Comparison of ENCODE assay signal across 16 cellular contexts in the genomic region with DNA sequence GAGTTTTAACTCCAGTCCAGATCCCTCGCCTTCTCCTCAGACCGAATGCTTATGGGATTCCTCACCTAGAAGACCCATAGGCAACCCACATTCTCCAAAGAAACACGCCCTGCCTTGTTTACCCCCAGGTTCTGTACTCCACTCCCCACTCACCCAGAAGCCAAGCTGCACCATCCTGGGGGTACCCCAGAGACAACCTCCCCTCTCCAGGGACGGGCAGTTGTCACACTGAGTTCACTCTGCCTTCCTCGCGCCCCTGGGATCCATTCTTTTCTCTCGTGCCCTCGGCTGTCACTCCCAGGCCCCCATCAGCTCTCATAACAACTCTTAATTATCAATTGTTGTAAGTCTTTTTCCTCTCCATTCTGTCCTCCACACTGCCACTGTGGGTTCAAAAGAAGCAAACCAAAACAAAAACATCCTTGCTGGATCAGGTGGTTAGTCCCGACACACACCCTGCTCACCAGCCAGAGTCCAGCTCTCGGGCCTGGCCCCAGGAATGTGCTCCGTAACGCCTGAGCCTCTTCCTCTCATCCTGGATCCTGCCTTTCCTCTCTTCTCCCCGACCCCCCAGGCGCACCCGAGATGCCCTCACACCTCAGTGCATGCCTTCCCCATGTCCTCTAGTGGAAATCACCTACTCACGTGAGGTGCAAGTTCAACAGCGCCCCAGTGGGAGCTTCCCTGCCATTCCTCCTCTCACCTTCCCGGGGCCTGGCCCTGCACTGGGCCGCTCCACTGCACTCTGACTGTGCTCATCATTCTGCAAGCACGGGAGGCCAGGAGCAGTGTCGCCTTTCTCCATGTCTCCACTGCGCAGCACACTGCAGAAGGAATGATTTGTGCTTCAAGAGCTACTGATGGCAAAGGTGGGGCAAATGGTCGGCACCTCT. TPM values are rescaled to one million over a fixed set of nuclear protein-coding genes. Genes with fewer than 3 reads are reported as not detected.
DNase-seq lines count a peak whose midpoint lies in the region; ATAC-seq, FAIRE-seq and TF ChIP-seq lines count a peak whose summit lies in the region.
"Had no signal": no experiment of that assay in that cellular context is flagged by ENCODE, and none has a peak within 500 bp of the region (broad histone marks: within the 10 kb centered on the region; RNA-seq: fewer than 3 reads in every experiment).

No MANE protein-coding gene starts in this region.

- H3K9me3 Mint-ChIP-seq in activated naive CD4-positive, alpha-beta T cell treated with anti-CD3 and anti-CD28 coated beads for 36 hours, result peaks cover 12% of the 10 kb centered on the region
- H3K9me3 Mint-ChIP-seq in activated naive CD4-positive, alpha-beta T cell treated with anti-CD3 and anti-CD28 coated beads, Interleukin-2, amount 10 ng/mL, durations not matched to agents 7 days and 5 days, result peaks cover 4% of the 10 kb centered on the region
- H3K9me3 Mint-ChIP-seq in T-cell (peaks cover 2 to 6% (median 4%) of the 10 kb centered on the region in 3 donors), memory B cell (peaks cover 3% of the 10 kb centered on the region)
- peaks cover 7 to 8% of the 10 kb centered on the region in 2 donors for H3K9me3 Mint-ChIP-seq in stimulated activated naive B cell treated with anti-CD40 and anti-IgM and Interleukin-4, amounts not matched to agents 10 μg/mL and 1 μg/mL and 100 μg/mL, for 72 hours

- TF ChIP-seq CTCF in D721Med (IDR thresholded peaks at IDR 0.05; ENCODE audit: insufficient read depth, missing control alignments), result no peak

- peaks cover 57% of the 10 kb centered on the region for H3K36me3 Mint-ChIP-seq in activated naive CD4-positive, alpha-beta T cell treated with anti-CD3 and anti-CD28 coated beads for 36 hours (ENCODE audit: low read depth)
- peaks cover 69% of the 10 kb centered on the region for H3K36me3 Mint-ChIP-seq in activated naive CD4-positive, alpha-beta T cell treated with anti-CD3 and anti-CD28 coated beads, Interleukin-2, amount 10 ng/mL, durations not matched to agents 7 days and 5 days
- peaks cover 56% of the 10 kb centered on the region for H3K36me3 Mint-ChIP-seq in T-cell
- peaks cover 40% of the 10 kb centered on the region for H3K36me3 Mint-ChIP-seq in memory B cell
- peaks cover 46 to 77% of the 10 kb centered on the region in 2 donors for H3K36me3 Mint-ChIP-seq in stimulated activated naive B cell treated with anti-CD40 and anti-IgM and Interleukin-4, amounts not matched to agents 10 μg/mL and 1 μg/mL and 100 μg/mL, for 72 hours

- FAIRE-seq in D721Med (lab: Jason Lieb, UNC), result no peak

- ATAC-seq in T-cell (replicated peaks in 1 of 4) (no peak), memory B cell (ENCODE audit: low read depth) (no peak), GM19463 (IDR thresholded peaks at IDR 0.05; ENCODE audit: unreplicated experiment) (no peak)
- no peak for ATAC-seq in stimulated activated naive B cell treated with anti-CD40 and anti-IgM and Interleukin-4, amounts not matched to agents 10 μg/mL and 1 μg/mL and 100 μg/mL, for 72 hours (replicated peaks)
- ATAC-seq: lower lobe of right lung had no signal

- intact Hi-C loops in activated naive CD4-positive, alpha-beta T cell treated with anti-CD3 and anti-CD28 coated beads for 36 hours (cut with micrococcal nuclease), result no loop called here

- peak overlapping the region; percentile 8 for H3K27ac Mint-ChIP-seq in activated naive CD4-positive, alpha-beta T cell treated with anti-CD3 and anti-CD28 coated beads for 36 hours
- no peak overlapping the region for H3K27ac Mint-ChIP-seq in activated naive CD4-positive, alpha-beta T cell treated with anti-CD3 and anti-CD28 coated beads, Interleukin-2, amount 10 ng/mL, durations not matched to agents 7 days and 5 days
- H3K27ac Mint-ChIP-seq in T-cell, result peak overlapping the region; percentile 41 to 81
- H3K27ac Mint-ChIP-seq in memory B cell, result peak overlapping the region; percentile 69
- peak overlapping the region; percentile 56 for H3K27ac Mint-ChIP-seq in stimulated activated naive B cell treated with anti-CD40 and anti-IgM and Interleukin-4, amounts not matched to agents 10 μg/mL and 1 μg/mL and 100 μg/mL, for 72 hours

- H3K27me3 Mint-ChIP-seq in activated naive CD4-positive, alpha-beta T cell treated with anti-CD3 and anti-CD28 coated beads for 36 hours (ENCODE audit: low read depth), result no peaks in the 10 kb centered on the region
- H3K27me3 Mint-ChIP-seq in activated naive CD4-positive, alpha-beta T cell treated with anti-CD3 and anti-CD28 coated beads, Interleukin-2, amount 10 ng/mL, durations not matched to agents 7 days and 5 days, result no peaks in the 10 kb centered on the region
- H3K27me3 Mint-ChIP-seq in T-cell (no peaks in the 10 kb centered on the region), memory B cell (no peaks in the 10 kb centered on the region)
- H3K27me3 Mint-ChIP-seq in stimulated activated naive B cell treated with anti-CD40 and anti-IgM and Interleukin-4, amounts not matched to agents 10 μg/mL and 1 μg/mL and 100 μg/mL, for 72 hours, result no peaks in the 10 kb centered on the region

- no peak for DNase-seq in activated naive CD4-positive, alpha-beta T cell treated with anti-CD3 and anti-CD28 coated beads for 36 hours
- no peak for DNase-seq in activated naive CD4-positive, alpha-beta T cell treated with anti-CD3 and anti-CD28 coated beads, Interleukin-2, amount 10 ng/mL, durations not matched to agents 7 days and 5 days
- no peak for DNase-seq in T-cell
- no peak for DNase-seq in memory B cell (ENCODE audit: low spot score in 2 of 2)
- DNase-seq in stimulated activated naive B cell treated with anti-CD40 and anti-IgM and Interleukin-4, amounts not matched to agents 10 μg/mL and 1 μg/mL and 100 μg/mL, for 72 hours, result no peak
- no peak for DNase-seq in D721Med (ENCODE audit: insufficient read length, low spot score)
- no peak for DNase-seq in SIG-M5 (lab: John Stamatoyannopoulos, UW)
- DNase-seq: activated CD4-positive, CD25-positive, alpha-beta regulatory T cell; anterior cingulate cortex; lower lobe of right lung; NCI-H1417; NCI-H82; RPMI8226; stimulated activated CD8-positive, alpha-beta memory T cell treated with anti-CD3 and anti-CD28 coated beads, Interleukin-4, amount 100 ng/mL, for 48 hours; transverse colon had no signal

- no peak overlapping the region for H3K4me3 Mint-ChIP-seq in activated naive CD4-positive, alpha-beta T cell treated with anti-CD3 and anti-CD28 coated beads for 36 hours
- H3K4me3 Mint-ChIP-seq in activated naive CD4-positive, alpha-beta T cell treated with anti-CD3 and anti-CD28 coated beads, Interleukin-2, amount 10 ng/mL, durations not matched to agents 7 days and 5 days, result no peak overlapping the region
- H3K4me3 Mint-ChIP-seq in T-cell (peak overlapping the region in 1 of 3 donors; percentile 11), memory B cell (no peak overlapping the region)
- H3K4me3 Mint-ChIP-seq in stimulated activated naive B cell treated with anti-CD40 and anti-IgM and Interleukin-4, amounts not matched to agents 10 μg/mL and 1 μg/mL and 100 μg/mL, for 72 hours, result no peak overlapping the region

- CTCF ChIA-PET in activated naive CD4-positive, alpha-beta T cell treated with anti-CD3 and anti-CD28 coated beads for 36 hours (lab: Charles Lee), result interaction anchor here (1.9 kb wide), 1 partner anchor 12 kb away, joined by 9 read pairs; no protein-coding TSS in a partner anchor
- CTCF ChIA-PET in activated naive CD4-positive, alpha-beta T cell treated with anti-CD3 and anti-CD28 coated beads, Interleukin-2, amount 10 ng/mL, durations not matched to agents 7 days and 5 days (lab: Charles Lee), result no interaction called here
- CTCF ChIA-PET in T-cell (lab: Charles Lee), result interaction anchor here in 1 of 2 donors (0.6 kb wide), 1 partner anchor 1237 kb away, joined by 3 read pairs; no protein-coding TSS in a partner anchor

- peaks cover 18% of the 10 kb centered on the region for H3K4me1 Mint-ChIP-seq in activated naive CD4-positive, alpha-beta T cell treated with anti-CD3 and anti-CD28 coated beads for 36 hours (ENCODE audit: low read depth)
- H3K4me1 Mint-ChIP-seq in activated naive CD4-positive, alpha-beta T cell treated with anti-CD3 and anti-CD28 coated beads, Interleukin-2, amount 10 ng/mL, durations not matched to agents 7 days and 5 days, result peaks cover 17% of the 10 kb centered on the region
- H3K4me1 Mint-ChIP-seq in T-cell, result peaks cover 27 to 38% (median 36%) of the 10 kb centered on the region in 3 donors
- H3K4me1 Mint-ChIP-seq in memory B cell, result peaks cover 13% of the 10 kb centered on the region
- H3K4me1 Mint-ChIP-seq in stimulated activated naive B cell treated with anti-CD40 and anti-IgM and Interleukin-4, amounts not matched to agents 10 μg/mL and 1 μg/mL and 100 μg/mL, for 72 hours, result peaks cover 21 to 31% of the 10 kb centered on the region in 2 donors

- POLR2A ChIA-PET in T-cell (lab: Charles Lee), result no interaction called here

RNA-seq across cellular contexts. Expression of a gene that starts 20.7 kb away (rescaled TPM):
- 100 to 1,000 TPM; 150 to 152 TPM for total RNA-seq in activated naive CD4-positive, alpha-beta T cell treated with anti-CD3 and anti-CD28 coated beads for 36 hours
- total RNA-seq in T-cell, result 10 to 100 TPM; 59.6 to 76.4 (median 72.6) TPM
